In the genomic region with DNA sequence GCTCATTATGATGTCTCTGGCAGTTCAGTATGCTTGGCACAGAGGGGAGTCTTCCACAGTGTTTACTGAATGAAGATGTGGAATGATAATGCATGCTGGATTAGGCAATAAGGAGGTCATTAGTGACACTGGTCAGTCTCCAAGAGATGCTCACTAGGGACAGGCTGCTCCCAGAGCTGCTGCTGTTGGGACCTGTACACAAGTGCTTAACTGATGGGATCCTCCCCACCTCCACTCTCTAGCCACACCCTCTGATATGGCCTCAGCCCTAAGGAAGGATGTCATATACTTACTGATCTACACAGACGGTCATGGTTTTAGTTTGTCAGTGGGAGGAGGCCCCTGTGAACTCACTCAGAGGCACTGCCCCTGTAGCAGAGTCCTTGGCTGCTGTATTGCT, we compare ENCODE assay signal across 16 cellular contexts.
DNase-seq lines count a peak whose midpoint lies in the region; ATAC-seq and TF ChIP-seq lines count a peak whose summit lies in the region.
"Had no signal": no experiment of that assay in that cellular context is flagged by ENCODE, and none has a peak within 500 bp of the region (broad histone marks: within the 10 kb centered on the region; RNA-seq: fewer than 3 reads in every experiment).

No MANE protein-coding gene starts in this region.

- H3K36me3 ChIP-seq in KOPT-K1 (ENCODE audit: insufficient read depth, low read length) = no peaks in the 10 kb centered on the region
- no peaks in the 10 kb centered on the region for H3K36me3 ChIP-seq in colonic mucosa
- H3K36me3 ChIP-seq in mucosa of rectum (ENCODE audit: control insufficient read depth in 2 of 2, insufficient read depth in 2 of 2, low read length in 2 of 2) = no peaks in the 10 kb centered on the region
- H3K36me3 ChIP-seq in SK-N-SH (replicated peaks in 1 of 2; ENCODE audit: control insufficient read depth in 1 of 2, insufficient read depth in 2 of 2, low read length in 1 of 2) = no peaks in the 10 kb centered on the region
- H3K36me3 ChIP-seq: BE2C had no signal

- TF ChIP-seq CTCF in colonic mucosa (IDR thresholded peaks at IDR 0.05) = no peak
- no peak for TF ChIP-seq CTCF in SK-N-SH (IDR thresholded peaks at IDR 0.05)

- 50% methylated on average over 1 of the region's 1 CpG for WGBS in SK-N-SH (ENCODE audit: low lambda C conversion rate)

- no peaks in the 10 kb centered on the region for H3K9me2 ChIP-seq in SK-N-SH

- CTCF ChIA-PET in SK-N-SH (lab: Yijun Ruan, JAX) = no interaction called here

- H3K4me1 ChIP-seq in colonic mucosa (peaks cover 18% of the 10 kb centered on the region), mucosa of rectum (ENCODE audit: control insufficient read depth in 2 of 2, insufficient read depth in 2 of 2, low read length in 2 of 2) (peaks cover 50 to 74% of the 10 kb centered on the region in 2 donors), SK-N-SH (ENCODE audit: control insufficient read depth in 1 of 2, insufficient read depth in 2 of 2, low read depth in 1 of 2, low read length in 1 of 2) (no peaks in the 10 kb centered on the region; a peak in 1 of 4 replicates)
- H3K4me1 ChIP-seq: A549, BE2C had no signal

- no peak overlapping the region for H2AFZ ChIP-seq in SK-N-SH (ENCODE audit: low read depth)

- TF ChIP-seq EP300 in SK-N-SH (IDR thresholded peaks at IDR 0.05; ENCODE audit: borderline replicate concordance in 1 of 2, low read depth in 1 of 2, low read length in 1 of 2) = no peak

- no peaks in the 10 kb centered on the region for H3K79me2 ChIP-seq in SK-N-SH (ENCODE audit: insufficient read depth)

- no peak overlapping the region for H3K4me2 ChIP-seq in SK-N-SH
- H3K4me2 ChIP-seq: A549 had no signal

- H3K4me3 ChIP-seq in colonic mucosa (no peak overlapping the region), mucosa of rectum (ENCODE audit: low read length in 2 of 2) (no peak overlapping the region), SK-N-SH (ENCODE audit: low read depth in 2 of 2, low read length in 1 of 2) (no peak overlapping the region)
- H3K4me3 ChIP-seq: A549 had no signal

- DNase-seq in EH (ENCODE audit: low read depth) (peak; percentile 19), colonic mucosa (peak; percentile 72), SK-N-SH (no peak)
- DNase-seq in stimulated activated CD4-positive, alpha-beta T cell treated with anti-CD3 and anti-CD28 coated beads, Interleukin-4, amount 100 ng/mL, for 4 hours = no peak
- DNase-seq: BE2C; CD4-positive, alpha-beta memory T cell; DMS79; EL; HCEC 1CT; HFFc6 had no signal

- TF ChIP-seq RAD21 in SK-N-SH (IDR thresholded peaks at IDR 0.05; ENCODE audit: low read length) = no peak

- peaks cover 6% of the 10 kb centered on the region for H3F3A ChIP-seq in SK-N-SH (replicated peaks; ENCODE audit: insufficient read depth)

- H3K9me3 ChIP-seq in KOPT-K1 (ENCODE audit: insufficient read depth, low read length, poor library complexity, severe bottlenecking) = no peaks in the 10 kb centered on the region
- no peaks in the 10 kb centered on the region for H3K9me3 ChIP-seq in colonic mucosa
- no peaks in the 10 kb centered on the region for H3K9me3 ChIP-seq in mucosa of rectum (ENCODE audit: control insufficient read depth in 2 of 2, low read length in 2 of 2)
- no peaks in the 10 kb centered on the region for H3K9me3 ChIP-seq in SK-N-SH
- H3K9me3 ChIP-seq: A549, BE2C had no signal

- H3K27me3 ChIP-seq in colonic mucosa (no peaks in the 10 kb centered on the region), mucosa of rectum (ENCODE audit: control insufficient read depth in 2 of 2, insufficient read depth in 2 of 2, low read length in 2 of 2) (no peaks in the 10 kb centered on the region), SK-N-SH (ENCODE audit: insufficient read depth) (no peaks in the 10 kb centered on the region)
- H3K27me3 ChIP-seq: BE2C had no signal

- H4K20me1 ChIP-seq in SK-N-SH (ENCODE audit: insufficient read depth) = no peaks in the 10 kb centered on the region

- no peak for ATAC-seq in GM18511 (IDR thresholded peaks at IDR 0.05; ENCODE audit: unreplicated experiment)
- ATAC-seq: A549 had no signal

- POLR2A ChIA-PET in SK-N-SH (lab: Yijun Ruan, JAX) = no interaction called here

- peak overlapping the region; percentile 42 for H3K27ac ChIP-seq in KOPT-K1 (ENCODE audit: low read depth, low read length, poor library complexity, severe bottlenecking)
- peak overlapping the region; percentile 86 for H3K27ac ChIP-seq in colonic mucosa
- H3K27ac ChIP-seq in mucosa of rectum (ENCODE audit: low read depth in 2 of 2, low read length in 2 of 2) = peak overlapping the region; percentile 89 to 90
- no peak overlapping the region for H3K27ac ChIP-seq in SK-N-SH (ENCODE audit: low read depth in 2 of 2, low read length in 1 of 2)
- H3K27ac ChIP-seq: A549, C4-2B, HL-60 had no signal

- intact Hi-C loops in colonic mucosa (cut with DNase I) = no loop called here

- H3K9ac ChIP-seq in colonic mucosa (ENCODE audit: low read depth in 2 of 2, low read length in 2 of 2) = peak overlapping the region in 1 of 2 donors; percentile 46
- H3K9ac ChIP-seq in mucosa of rectum (ENCODE audit: low read depth in 1 of 2, low read length in 2 of 2) = no peak overlapping the region
- H3K9ac ChIP-seq in SK-N-SH = no peak overlapping the region

TF ChIP-seq in SK-N-SH, 30 proteins besides CTCF, POLR2A, EP300 and RAD21:
- TF ChIP-seq CHD2 (IDR thresholded peaks at IDR 0.05; ENCODE audit: low read length, partially characterized antibody) (no peak), MXI1 (IDR thresholded peaks at IDR 0.05; ENCODE audit: low read depth, low read length) (no peak)

Comparison
In these comparisons a context has a peak if more than half of its experiments do, and no peak if none do; other contexts are left out.
1. DNase-seq: peak in EH (single experiment) and colonic mucosa (single experiment); none in stimulated activated CD4-positive, alpha-beta T cell treated with anti-CD3 and anti-CD28 coated beads, Interleukin-4, amount 100 ng/mL, for 4 hours (0 of 2) and SK-N-SH (single experiment).
2. H3K27ac ChIP-seq: peak in KOPT-K1 (single experiment), colonic mucosa (single experiment) and mucosa of rectum (2 of 2); none in SK-N-SH (0 of 2).